Comparison of ENCODE assay signal across 1 cellular context in genomic region chr9:127867356-127868277, GRCh38.
TF ChIP-seq lines count a peak whose summit lies in the region.

No MANE protein-coding gene starts in this region.

TF ChIP-seq in WTC11, 78 proteins besides CTCF, POLR2A, EP300 and RAD21 (continued from another document):
- TF ChIP-seq, protein P1, sequence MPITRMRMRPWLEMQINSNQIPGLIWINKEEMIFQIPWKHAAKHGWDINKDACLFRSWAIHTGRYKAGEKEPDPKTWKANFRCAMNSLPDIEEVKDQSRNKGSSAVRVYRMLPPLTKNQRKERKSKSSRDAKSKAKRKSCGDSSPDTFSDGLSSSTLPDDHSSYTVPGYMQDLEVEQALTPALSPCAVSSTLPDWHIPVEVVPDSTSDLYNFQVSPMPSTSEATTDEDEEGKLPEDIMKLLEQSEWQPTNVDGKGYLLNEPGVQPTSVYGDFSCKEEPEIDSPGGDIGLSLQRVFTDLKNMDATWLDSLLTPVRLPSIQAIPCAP (CRISPR knock-in tag; IDR thresholded peaks at IDR 0.05), result no peak
- TF ChIP-seq RELA (CRISPR knock-in tag; IDR thresholded peaks at IDR 0.05; ENCODE audit: borderline replicate concordance), result no peak
- TF ChIP-seq, protein P2, sequence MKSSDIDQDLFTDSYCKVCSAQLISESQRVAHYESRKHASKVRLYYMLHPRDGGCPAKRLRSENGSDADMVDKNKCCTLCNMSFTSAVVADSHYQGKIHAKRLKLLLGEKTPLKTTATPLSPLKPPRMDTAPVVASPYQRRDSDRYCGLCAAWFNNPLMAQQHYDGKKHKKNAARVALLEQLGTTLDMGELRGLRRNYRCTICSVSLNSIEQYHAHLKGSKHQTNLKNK (CRISPR knock-in tag; IDR thresholded peaks at IDR 0.05), result no peak
- TF ChIP-seq ATF3 (CRISPR knock-in tag; conservative IDR thresholded peaks at IDR 0.05), result no peak
- no peak for TF ChIP-seq ZNF138 (CRISPR knock-in tag; conservative IDR thresholded peaks at IDR 0.05)
- TF ChIP-seq, protein P3, sequence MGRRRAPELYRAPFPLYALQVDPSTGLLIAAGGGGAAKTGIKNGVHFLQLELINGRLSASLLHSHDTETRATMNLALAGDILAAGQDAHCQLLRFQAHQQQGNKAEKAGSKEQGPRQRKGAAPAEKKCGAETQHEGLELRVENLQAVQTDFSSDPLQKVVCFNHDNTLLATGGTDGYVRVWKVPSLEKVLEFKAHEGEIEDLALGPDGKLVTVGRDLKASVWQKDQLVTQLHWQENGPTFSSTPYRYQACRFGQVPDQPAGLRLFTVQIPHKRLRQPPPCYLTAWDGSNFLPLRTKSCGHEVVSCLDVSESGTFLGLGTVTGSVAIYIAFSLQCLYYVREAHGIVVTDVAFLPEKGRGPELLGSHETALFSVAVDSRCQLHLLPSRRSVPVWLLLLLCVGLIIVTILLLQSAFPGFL (CRISPR knock-in tag; IDR thresholded peaks at IDR 0.05; ENCODE audit: borderline replicate concordance), result no peak
- TF ChIP-seq TEAD1 (CRISPR knock-in tag; IDR thresholded peaks at IDR 0.05), result no peak
- no peak for TF ChIP-seq RORB (CRISPR knock-in tag; IDR thresholded peaks at IDR 0.05)
- TF ChIP-seq NR1H2 (CRISPR knock-in tag; IDR thresholded peaks at IDR 0.05), result no peak
TF ChIP-seq in WTC11: peak in this region for 0.
